In the genomic region with DNA sequence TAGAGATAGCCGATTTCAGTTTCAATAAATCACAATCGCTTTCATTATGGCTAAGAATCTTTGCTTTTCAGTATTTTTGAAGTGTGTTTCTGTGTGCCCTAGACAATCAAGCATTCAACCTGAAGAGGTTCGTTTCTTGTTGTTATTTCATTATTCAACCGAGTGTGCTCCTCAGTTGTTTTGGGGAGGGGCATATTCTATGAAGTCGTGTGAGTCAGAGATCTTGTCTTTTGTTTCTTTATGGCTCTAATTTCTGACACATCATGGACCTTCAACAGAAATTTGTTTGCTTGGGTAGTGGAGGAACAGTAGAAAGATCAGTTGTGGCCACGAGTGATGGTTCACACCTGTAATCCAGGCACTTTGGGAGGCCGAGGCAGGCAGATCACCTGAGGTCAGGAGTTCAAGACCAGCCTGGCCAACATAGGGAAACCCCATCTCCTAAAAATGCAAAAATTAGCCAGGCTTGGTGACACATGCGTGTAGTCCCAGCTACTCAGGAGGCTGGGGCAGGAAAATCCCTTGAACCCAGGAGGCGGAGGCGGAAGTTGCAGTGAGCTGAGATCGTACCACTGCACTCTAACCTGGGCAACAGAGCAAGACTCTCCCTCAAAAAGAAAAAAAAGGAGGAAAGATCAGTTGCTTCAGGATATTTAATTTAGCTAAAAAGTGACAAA, we compare ENCODE assay signal across 22 cellular contexts. TPM values are rescaled to one million over a fixed set of nuclear protein-coding genes. Genes with fewer than 3 reads are reported as not detected.
DNase-seq lines count a peak whose midpoint lies in the region; ATAC-seq and TF ChIP-seq lines count a peak whose summit lies in the region.
"Had no signal": no experiment of that assay in that cellular context is flagged by ENCODE, and none has a peak within 500 bp of the region (broad histone marks: within the 10 kb centered on the region; RNA-seq: fewer than 3 reads in every experiment).

No MANE protein-coding gene starts in this region.

- no peaks in the 10 kb centered on the region for H3K36me3 ChIP-seq in BE2C

- CTCF ChIA-PET in activated CD4-positive, alpha-beta memory T cell treated with anti-CD3 and anti-CD28 coated beads for 36 hours (lab: Charles Lee): no interaction called here
- CTCF ChIA-PET in activated CD4-positive, alpha-beta memory T cell treated with anti-CD3 and anti-CD28 coated beads, Interleukin-2, amount 10 ng/mL, durations not matched to agents 7 days and 5 days (lab: Charles Lee): no interaction called here

- peak overlapping the region; percentile 8 for H3K27ac Mint-ChIP-seq in activated CD4-positive, alpha-beta memory T cell treated with anti-CD3 and anti-CD28 coated beads for 36 hours
- H3K27ac Mint-ChIP-seq in activated CD4-positive, alpha-beta memory T cell treated with anti-CD3 and anti-CD28 coated beads, Interleukin-2, amount 10 ng/mL, durations not matched to agents 7 days and 5 days: no peak overlapping the region
- peak overlapping the region; percentile 43 for H3K27ac Mint-ChIP-seq in T-helper 17 cell
- H3K27ac Mint-ChIP-seq in T-helper 2 cell treated with Interferon-gamma antibody and Interleukin-4, amounts not matched to agents 5 μg/mL and 100 μg/mL, for 36 hours: no peak overlapping the region
- H3K27ac Mint-ChIP-seq: CD4-positive, CD25-positive, alpha-beta regulatory T cell had no signal

- no peak for TF ChIP-seq CTCF in BE2C (IDR thresholded peaks at IDR 0.05; ENCODE audit: low read depth, low read length)

- H3K9me3 ChIP-seq in T-helper 17 cell (ENCODE audit: control insufficient read depth, low read length, poor library complexity, severe bottlenecking) (no peaks in the 10 kb centered on the region), BE2C (no peaks in the 10 kb centered on the region)
- H3K9me3 ChIP-seq: BLaER1, SJSA1 had no signal

- H3K27me3 ChIP-seq in BE2C: no peaks in the 10 kb centered on the region
- H3K27me3 ChIP-seq: BLaER1, SJSA1 had no signal

- POLR2A ChIA-PET in activated CD4-positive, alpha-beta memory T cell treated with anti-CD3 and anti-CD28 coated beads for 36 hours (lab: Charles Lee): no interaction called here
- POLR2A ChIA-PET in activated CD4-positive, alpha-beta memory T cell treated with anti-CD3 and anti-CD28 coated beads, Interleukin-2, amount 10 ng/mL, durations not matched to agents 7 days and 5 days (lab: Charles Lee): no interaction called here

- intact Hi-C loops in activated CD4-positive, alpha-beta memory T cell treated with anti-CD3 and anti-CD28 coated beads for 36 hours (cut with micrococcal nuclease): no loop called here

- peaks cover 30% of the 10 kb centered on the region for H3K36me3 Mint-ChIP-seq in activated CD4-positive, alpha-beta memory T cell treated with anti-CD3 and anti-CD28 coated beads for 36 hours
- peaks cover 18% of the 10 kb centered on the region for H3K36me3 Mint-ChIP-seq in activated CD4-positive, alpha-beta memory T cell treated with anti-CD3 and anti-CD28 coated beads, Interleukin-2, amount 10 ng/mL, durations not matched to agents 7 days and 5 days (ENCODE audit: low read depth)
- no peaks in the 10 kb centered on the region for H3K36me3 Mint-ChIP-seq in T-helper 17 cell (ENCODE audit: low read depth)
- H3K36me3 Mint-ChIP-seq in T-helper 2 cell treated with Interferon-gamma antibody and Interleukin-4, amounts not matched to agents 5 μg/mL and 100 μg/mL, for 36 hours (ENCODE audit: low read depth): peaks cover 5% of the 10 kb centered on the region

- peaks cover 5% of the 10 kb centered on the region for H3K4me1 Mint-ChIP-seq in activated CD4-positive, alpha-beta memory T cell treated with anti-CD3 and anti-CD28 coated beads for 36 hours (ENCODE audit: low read depth)
- peaks cover 3% of the 10 kb centered on the region for H3K4me1 Mint-ChIP-seq in activated CD4-positive, alpha-beta memory T cell treated with anti-CD3 and anti-CD28 coated beads, Interleukin-2, amount 10 ng/mL, durations not matched to agents 7 days and 5 days
- H3K4me1 Mint-ChIP-seq in T-helper 17 cell: peaks cover 8% of the 10 kb centered on the region
- H3K4me1 Mint-ChIP-seq in T-helper 2 cell treated with Interferon-gamma antibody and Interleukin-4, amounts not matched to agents 5 μg/mL and 100 μg/mL, for 36 hours (ENCODE audit: low read depth): peaks cover 2% of the 10 kb centered on the region

- no peak for DNase-seq in activated CD4-positive, alpha-beta memory T cell treated with anti-CD3 and anti-CD28 coated beads for 36 hours
- DNase-seq in activated CD4-positive, alpha-beta memory T cell treated with anti-CD3 and anti-CD28 coated beads, Interleukin-2, amount 10 ng/mL, durations not matched to agents 7 days and 5 days: no peak
- DNase-seq in T-helper 17 cell: no peak
- no peak for DNase-seq in BE2C
- DNase-seq in T-helper 2 cell treated with Interferon-gamma antibody and Interleukin-4, amounts not matched to agents 5 μg/mL and 100 μg/mL, for 36 hours (ENCODE audit: low spot score): no peak
- DNase-seq: Karpas-422, NCI-H1092, NCI-H1417 treated with DMSO at 0.1 percent for 48 hours, NCI-H1694 treated with DMSO at 0.1 percent for 48 hours, NCI-H2081, NCI-H226, NCI-H510A, NCI-H69, Right ventricle myocardium superior, RPMI8226 had no signal

- H3K4me1 ChIP-seq in BE2C: no peaks in the 10 kb centered on the region
- H3K4me1 ChIP-seq: BLaER1, SJSA1 had no signal

- H3K4me3 ChIP-seq in BE2C (ENCODE audit: low read depth, low read length): no peak overlapping the region
- H3K4me3 ChIP-seq: BLaER1, SJSA1 had no signal

- H3K9me3 Mint-ChIP-seq in activated CD4-positive, alpha-beta memory T cell treated with anti-CD3 and anti-CD28 coated beads for 36 hours: no peaks in the 10 kb centered on the region
- H3K9me3 Mint-ChIP-seq in activated CD4-positive, alpha-beta memory T cell treated with anti-CD3 and anti-CD28 coated beads, Interleukin-2, amount 10 ng/mL, durations not matched to agents 7 days and 5 days: no peaks in the 10 kb centered on the region
- no peaks in the 10 kb centered on the region for H3K9me3 Mint-ChIP-seq in T-helper 2 cell treated with Interferon-gamma antibody and Interleukin-4, amounts not matched to agents 5 μg/mL and 100 μg/mL, for 36 hours
- H3K9me3 Mint-ChIP-seq: CD4-positive, CD25-positive, alpha-beta regulatory T cell had no signal

- H3K4me3 Mint-ChIP-seq in activated CD4-positive, alpha-beta memory T cell treated with anti-CD3 and anti-CD28 coated beads for 36 hours: no peak overlapping the region
- H3K4me3 Mint-ChIP-seq in activated CD4-positive, alpha-beta memory T cell treated with anti-CD3 and anti-CD28 coated beads, Interleukin-2, amount 10 ng/mL, durations not matched to agents 7 days and 5 days: no peak overlapping the region
- no peak overlapping the region for H3K4me3 Mint-ChIP-seq in T-helper 17 cell
- H3K4me3 Mint-ChIP-seq in T-helper 2 cell treated with Interferon-gamma antibody and Interleukin-4, amounts not matched to agents 5 μg/mL and 100 μg/mL, for 36 hours: no peak overlapping the region
- H3K4me3 Mint-ChIP-seq: CD4-positive, CD25-positive, alpha-beta regulatory T cell had no signal

- ATAC-seq in GM18867 (IDR thresholded peaks at IDR 0.05; ENCODE audit: unreplicated experiment) (peak; percentile 72), T-helper 17 cell (no peak), GM21786 (IDR thresholded peaks at IDR 0.05; ENCODE audit: unreplicated experiment) (no peak)

- no peaks in the 10 kb centered on the region for H3K27me3 Mint-ChIP-seq in activated CD4-positive, alpha-beta memory T cell treated with anti-CD3 and anti-CD28 coated beads for 36 hours
- no peaks in the 10 kb centered on the region for H3K27me3 Mint-ChIP-seq in activated CD4-positive, alpha-beta memory T cell treated with anti-CD3 and anti-CD28 coated beads, Interleukin-2, amount 10 ng/mL, durations not matched to agents 7 days and 5 days
- H3K27me3 Mint-ChIP-seq in T-helper 17 cell: no peaks in the 10 kb centered on the region
- no peaks in the 10 kb centered on the region for H3K27me3 Mint-ChIP-seq in T-helper 2 cell treated with Interferon-gamma antibody and Interleukin-4, amounts not matched to agents 5 μg/mL and 100 μg/mL, for 36 hours (ENCODE audit: low read depth)
- H3K27me3 Mint-ChIP-seq: CD4-positive, CD25-positive, alpha-beta regulatory T cell had no signal

RNA-seq across cellular contexts. Expression of gene C1QL3, which starts 38.3 kb away (rescaled TPM):
- total RNA-seq in activated CD4-positive, alpha-beta memory T cell treated with anti-CD3 and anti-CD28 coated beads for 36 hours: not detected
- under 1 TPM; 0.08 to 0.15 TPM for total RNA-seq in activated CD4-positive, alpha-beta memory T cell treated with anti-CD3 and anti-CD28 coated beads, Interleukin-2, amount 10 ng/mL, durations not matched to agents 7 days and 5 days
- not detected for total RNA-seq in T-helper 17 cell
- polyA plus RNA-seq in BE2C (2012; ENCODE audit: insufficient read depth, insufficient read length, low read depth): not detected
- total RNA-seq: A172; CD4-positive, CD25-positive, alpha-beta regulatory T cell; HT-29; Right ventricle myocardium superior had no signal

RNA-seq across cellular contexts. Expression of gene PTER, which starts 46.6 kb away (rescaled TPM):
- 10 to 100 TPM; 25.1 to 27.2 TPM for total RNA-seq in activated CD4-positive, alpha-beta memory T cell treated with anti-CD3 and anti-CD28 coated beads for 36 hours
- 10 to 100 TPM; 17.4 to 18.3 TPM for total RNA-seq in activated CD4-positive, alpha-beta memory T cell treated with anti-CD3 and anti-CD28 coated beads, Interleukin-2, amount 10 ng/mL, durations not matched to agents 7 days and 5 days
- total RNA-seq in T-helper 17 cell: 10 to 100 TPM; 14.0 to 18.1 TPM
- not detected for polyA plus RNA-seq in BE2C (2012; ENCODE audit: insufficient read depth, insufficient read length, low read depth)
- total RNA-seq: A172 had no signal

Comparison
In these comparisons a context has a peak if more than half of its experiments do, and no peak if none do; other contexts are left out.
1. H3K27ac Mint-ChIP-seq: peak in activated CD4-positive, alpha-beta memory T cell treated with anti-CD3 and anti-CD28 coated beads for 36 hours (single experiment) and T-helper 17 cell (single experiment); none in activated CD4-positive, alpha-beta memory T cell treated with anti-CD3 and anti-CD28 coated beads, Interleukin-2, amount 10 ng/mL, durations not matched to agents 7 days and 5 days (single experiment) and T-helper 2 cell treated with Interferon-gamma antibody and Interleukin-4, amounts not matched to agents 5 μg/mL and 100 μg/mL, for 36 hours (single experiment).